In the genomic region with DNA sequence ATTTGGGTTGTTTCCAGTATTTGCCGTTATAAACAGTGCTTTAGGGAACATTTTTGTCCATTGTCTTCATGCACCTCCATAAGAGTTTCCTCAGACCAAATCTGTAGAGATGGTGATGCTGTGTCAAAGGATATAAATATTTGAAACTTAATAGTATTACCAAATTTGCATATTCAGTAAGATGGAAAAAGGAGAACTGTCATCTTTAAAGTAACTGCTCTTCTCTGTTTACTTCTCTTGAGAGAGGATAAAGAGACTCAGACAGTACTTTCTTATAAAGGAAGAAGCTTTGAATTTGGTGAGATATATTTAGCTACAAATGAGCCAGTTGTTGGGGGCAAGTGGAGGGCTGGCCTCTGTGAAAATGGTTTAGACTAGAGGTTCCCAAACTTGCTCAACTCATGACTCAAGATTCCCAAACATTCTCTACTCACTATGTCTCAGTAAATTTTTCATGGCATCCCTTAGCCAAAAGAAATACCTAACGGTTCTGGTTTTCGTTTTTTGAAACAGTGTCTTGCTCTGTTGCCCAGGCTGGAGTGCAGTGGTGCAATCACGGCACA, we compare ENCODE assay signal across 1 cellular context.
TF ChIP-seq lines count a peak whose summit lies in the region.

No MANE protein-coding gene starts in this region.

TF ChIP-seq in IMR-90, 13 proteins besides CTCF, POLR2A, EP300 and RAD21:
- TF ChIP-seq, protein P1, sequence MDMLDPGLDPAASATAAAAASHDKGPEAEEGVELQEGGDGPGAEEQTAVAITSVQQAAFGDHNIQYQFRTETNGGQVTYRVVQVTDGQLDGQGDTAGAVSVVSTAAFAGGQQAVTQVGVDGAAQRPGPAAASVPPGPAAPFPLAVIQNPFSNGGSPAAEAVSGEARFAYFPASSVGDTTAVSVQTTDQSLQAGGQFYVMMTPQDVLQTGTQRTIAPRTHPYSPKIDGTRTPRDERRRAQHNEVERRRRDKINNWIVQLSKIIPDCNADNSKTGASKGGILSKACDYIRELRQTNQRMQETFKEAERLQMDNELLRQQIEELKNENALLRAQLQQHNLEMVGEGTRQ (IDR thresholded peaks at IDR 0.05; ENCODE audit: low read depth, low read length) = no peak
- TF ChIP-seq FOS (IDR thresholded peaks at IDR 0.05; ENCODE audit: low read depth, low read length) = 0 out of 2 replicates have a peak, but pooled peaks have one; percentile 23
- TF ChIP-seq CEBPB (IDR thresholded peaks at IDR 0.05; ENCODE audit: low read depth, low read length) = peak; percentile 35
TF ChIP-seq in IMR-90: peak in this region for 2.
